ENCODE assay signal across 1 cellular context in the genomic region with DNA sequence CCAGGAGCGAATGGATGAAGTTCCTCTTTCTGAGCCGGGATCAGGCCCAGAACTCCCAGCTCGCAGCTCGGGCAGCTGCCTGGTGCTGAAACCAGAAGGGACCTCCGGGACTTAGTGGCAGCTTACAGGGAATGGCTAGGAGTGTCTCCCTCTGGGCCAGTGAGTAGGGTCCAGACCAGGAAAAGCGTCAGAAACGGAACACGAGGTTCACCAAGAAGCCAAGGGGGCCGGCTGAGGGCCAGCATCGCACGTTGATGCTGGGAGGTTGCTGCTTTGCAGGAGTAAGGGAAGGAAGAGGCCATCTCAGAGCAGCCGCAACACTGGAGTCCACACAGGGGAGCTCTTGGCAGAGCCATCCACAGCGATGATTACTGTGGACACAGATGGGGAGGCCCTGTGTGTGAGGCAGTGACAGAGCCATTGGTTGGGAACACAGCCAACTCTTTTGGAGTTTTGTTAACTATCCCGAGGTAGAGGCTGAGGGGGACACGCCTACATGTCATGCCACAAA.
TF ChIP-seq lines count a peak whose summit lies in the region.

No MANE protein-coding gene starts in this region.

TF ChIP-seq in HepG2, 621 proteins besides CTCF, POLR2A, EP300 and RAD21 (continued from another document):
- TF ChIP-seq, protein P1, sequence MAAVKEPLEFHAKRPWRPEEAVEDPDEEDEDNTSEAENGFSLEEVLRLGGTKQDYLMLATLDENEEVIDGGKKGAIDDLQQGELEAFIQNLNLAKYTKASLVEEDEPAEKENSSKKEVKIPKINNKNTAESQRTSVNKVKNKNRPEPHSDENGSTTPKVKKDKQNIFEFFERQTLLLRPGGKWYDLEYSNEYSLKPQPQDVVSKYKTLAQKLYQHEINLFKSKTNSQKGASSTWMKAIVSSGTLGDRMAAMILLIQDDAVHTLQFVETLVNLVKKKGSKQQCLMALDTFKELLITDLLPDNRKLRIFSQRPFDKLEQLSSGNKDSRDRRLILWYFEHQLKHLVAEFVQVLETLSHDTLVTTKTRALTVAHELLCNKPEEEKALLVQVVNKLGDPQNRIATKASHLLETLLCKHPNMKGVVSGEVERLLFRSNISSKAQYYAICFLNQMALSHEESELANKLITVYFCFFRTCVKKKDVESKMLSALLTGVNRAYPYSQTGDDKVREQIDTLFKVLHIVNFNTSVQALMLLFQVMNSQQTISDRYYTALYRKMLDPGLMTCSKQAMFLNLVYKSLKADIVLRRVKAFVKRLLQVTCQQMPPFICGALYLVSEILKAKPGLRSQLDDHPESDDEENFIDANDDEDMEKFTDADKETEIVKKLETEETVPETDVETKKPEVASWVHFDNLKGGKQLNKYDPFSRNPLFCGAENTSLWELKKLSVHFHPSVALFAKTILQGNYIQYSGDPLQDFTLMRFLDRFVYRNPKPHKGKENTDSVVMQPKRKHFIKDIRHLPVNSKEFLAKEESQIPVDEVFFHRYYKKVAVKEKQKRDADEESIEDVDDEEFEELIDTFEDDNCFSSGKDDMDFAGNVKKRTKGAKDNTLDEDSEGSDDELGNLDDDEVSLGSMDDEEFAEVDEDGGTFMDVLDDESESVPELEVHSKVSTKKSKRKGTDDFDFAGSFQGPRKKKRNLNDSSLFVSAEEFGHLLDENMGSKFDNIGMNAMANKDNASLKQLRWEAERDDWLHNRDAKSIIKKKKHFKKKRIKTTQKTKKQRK (IDR thresholded peaks at IDR 0.05; ENCODE audit: low read length): no peak
- no peak for TF ChIP-seq HOXA5 (CRISPR knock-in tag; IDR thresholded peaks at IDR 0.05)
- TF ChIP-seq ZBTB8A (CRISPR knock-in tag; IDR thresholded peaks at IDR 0.05; ENCODE audit: borderline replicate concordance, low read depth): no peak
- peak; percentile 55 for TF ChIP-seq STAG1 (CRISPR knock-in tag; IDR thresholded peaks at IDR 0.05)
- TF ChIP-seq, protein P2, sequence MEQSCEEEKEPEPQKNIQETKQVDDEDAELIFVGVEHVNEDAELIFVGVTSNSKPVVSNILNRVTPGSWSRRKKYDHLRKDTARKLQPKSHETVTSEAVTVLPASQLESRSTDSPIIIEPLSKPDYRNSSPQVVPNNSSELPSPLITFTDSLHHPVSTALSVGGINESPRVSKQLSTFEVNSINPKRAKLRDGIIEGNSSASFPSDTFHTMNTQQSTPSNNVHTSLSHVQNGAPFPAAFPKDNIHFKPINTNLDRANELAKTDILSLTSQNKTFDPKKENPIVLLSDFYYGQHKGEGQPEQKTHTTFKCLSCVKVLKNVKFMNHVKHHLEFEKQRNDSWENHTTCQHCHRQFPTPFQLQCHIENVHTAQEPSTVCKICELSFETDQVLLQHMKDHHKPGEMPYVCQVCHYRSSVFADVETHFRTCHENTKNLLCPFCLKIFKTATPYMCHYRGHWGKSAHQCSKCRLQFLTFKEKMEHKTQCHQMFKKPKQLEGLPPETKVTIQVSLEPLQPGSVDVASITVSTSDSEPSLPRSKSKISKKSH (CRISPR knock-in tag; IDR thresholded peaks at IDR 0.05; ENCODE audit: borderline replicate concordance): 0 out of 2 replicates have a peak, but pooled peaks have one; percentile 25
- TF ChIP-seq CREM (IDR thresholded peaks at IDR 0.05): no peak
- TF ChIP-seq CREM (CRISPR knock-in tag; IDR thresholded peaks at IDR 0.05): no peak
- TF ChIP-seq, protein P3, sequence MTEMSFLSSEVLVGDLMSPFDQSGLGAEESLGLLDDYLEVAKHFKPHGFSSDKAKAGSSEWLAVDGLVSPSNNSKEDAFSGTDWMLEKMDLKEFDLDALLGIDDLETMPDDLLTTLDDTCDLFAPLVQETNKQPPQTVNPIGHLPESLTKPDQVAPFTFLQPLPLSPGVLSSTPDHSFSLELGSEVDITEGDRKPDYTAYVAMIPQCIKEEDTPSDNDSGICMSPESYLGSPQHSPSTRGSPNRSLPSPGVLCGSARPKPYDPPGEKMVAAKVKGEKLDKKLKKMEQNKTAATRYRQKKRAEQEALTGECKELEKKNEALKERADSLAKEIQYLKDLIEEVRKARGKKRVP (CRISPR knock-in tag; IDR thresholded peaks at IDR 0.05): no peak
- TF ChIP-seq, protein P4, sequence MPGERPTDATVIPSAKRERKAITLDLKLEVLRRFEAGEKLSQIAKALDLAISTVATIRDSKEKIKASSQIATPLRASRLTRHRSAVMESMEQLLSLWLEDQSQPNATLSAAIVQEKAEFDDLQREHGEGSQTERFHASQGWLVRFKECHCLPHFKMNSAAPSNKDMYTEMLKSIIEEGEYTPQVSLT (CRISPR knock-in tag; IDR thresholded peaks at IDR 0.05; ENCODE audit: borderline replicate concordance, low read depth): no peak
- TF ChIP-seq, protein P5, sequence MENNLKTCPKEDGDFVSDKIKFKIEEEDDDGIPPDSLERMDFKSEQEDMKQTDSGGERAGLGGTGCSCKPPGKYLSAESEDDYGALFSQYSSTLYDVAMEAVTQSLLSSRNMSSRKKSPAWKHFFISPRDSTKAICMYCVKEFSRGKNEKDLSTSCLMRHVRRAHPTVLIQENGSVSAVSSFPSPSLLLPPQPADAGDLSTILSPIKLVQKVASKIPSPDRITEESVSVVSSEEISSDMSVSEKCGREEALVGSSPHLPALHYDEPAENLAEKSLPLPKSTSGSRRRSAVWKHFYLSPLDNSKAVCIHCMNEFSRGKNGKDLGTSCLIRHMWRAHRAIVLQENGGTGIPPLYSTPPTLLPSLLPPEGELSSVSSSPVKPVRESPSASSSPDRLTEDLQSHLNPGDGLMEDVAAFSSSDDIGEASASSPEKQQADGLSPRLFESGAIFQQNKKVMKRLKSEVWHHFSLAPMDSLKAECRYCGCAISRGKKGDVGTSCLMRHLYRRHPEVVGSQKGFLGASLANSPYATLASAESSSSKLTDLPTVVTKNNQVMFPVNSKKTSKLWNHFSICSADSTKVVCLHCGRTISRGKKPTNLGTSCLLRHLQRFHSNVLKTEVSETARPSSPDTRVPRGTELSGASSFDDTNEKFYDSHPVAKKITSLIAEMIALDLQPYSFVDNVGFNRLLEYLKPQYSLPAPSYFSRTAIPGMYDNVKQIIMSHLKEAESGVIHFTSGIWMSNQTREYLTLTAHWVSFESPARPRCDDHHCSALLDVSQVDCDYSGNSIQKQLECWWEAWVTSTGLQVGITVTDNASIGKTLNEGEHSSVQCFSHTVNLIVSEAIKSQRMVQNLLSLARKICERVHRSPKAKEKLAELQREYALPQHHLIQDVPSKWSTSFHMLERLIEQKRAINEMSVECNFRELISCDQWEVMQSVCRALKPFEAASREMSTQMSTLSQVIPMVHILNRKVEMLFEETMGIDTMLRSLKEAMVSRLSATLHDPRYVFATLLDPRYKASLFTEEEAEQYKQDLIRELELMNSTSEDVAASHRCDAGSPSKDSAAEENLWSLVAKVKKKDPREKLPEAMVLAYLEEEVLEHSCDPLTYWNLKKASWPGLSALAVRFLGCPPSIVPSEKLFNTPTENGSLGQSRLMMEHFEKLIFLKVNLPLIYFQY (CRISPR knock-in tag; IDR thresholded peaks at IDR 0.05; ENCODE audit: borderline replicate concordance): no peak
- no peak for TF ChIP-seq SRSF9 (IDR thresholded peaks at IDR 0.05; ENCODE audit: borderline replicate concordance, insufficient read depth, low read depth, low read length, poor library complexity, severe bottlenecking)
TF ChIP-seq in HepG2: peak in this region for 3.
